Comparison of ENCODE assay signal across 29 cellular contexts in genomic region chr2:12331698-12332097, GRCh38.
"Had no signal": no experiment of that assay in that cellular context is flagged by ENCODE, and none has a peak within 500 bp of the region (broad histone marks: within the 10 kb centered on the region; RNA-seq: fewer than 3 reads in every experiment).

No MANE protein-coding gene starts in this region.

- H3K9me3 ChIP-seq: neutrophil, ovary, psoas muscle, right lobe of liver, sigmoid colon, stomach, thoracic aorta, thyroid gland, tibial nerve, upper lobe of left lung, vagina had no signal

- H3K9ac ChIP-seq: parathyroid adenoma had no signal

- H3K27ac ChIP-seq: neutrophil, ovary, parathyroid adenoma, psoas muscle, right lobe of liver, sigmoid colon, stomach, thoracic aorta, thyroid gland, tibial nerve, upper lobe of left lung, vagina had no signal

- H3K36me3 Mint-ChIP-seq: stimulated activated effector memory CD8-positive, alpha-beta T cell treated with anti-CD3 and anti-CD28 coated beads, Interleukin-12 subunit alpha, Interleukin-12 subunit beta, amount 100 ng/mL, for 72 hours; stimulated activated naive B cell treated with anti-CD40 and anti-IgM and Interleukin-4, amounts not matched to agents 10 μg/mL and 1 μg/mL and 100 μg/mL, for 72 hours had no signal

- H3K4me3 ChIP-seq: ovary, psoas muscle, right lobe of liver, sigmoid colon, stomach, thoracic aorta, thyroid gland, tibial nerve, upper lobe of left lung, vagina had no signal

- DNase-seq: nephron progenitor cell; nucleus accumbens; ovary; posterior cingulate gyrus; psoas muscle; right cardiac atrium; right lobe of liver; sigmoid colon; small intestine; stimulated activated CD4-positive, alpha-beta T cell treated with anti-CD3 and anti-CD28 coated beads, Interleukin-15, amount 100 ng/mL, for 24 hours; stimulated activated CD4-positive, alpha-beta T cell treated with anti-CD3 and anti-CD28 coated beads, Interleukin-2, amount 100 ng/mL, for 24 hours; stimulated activated CD4-positive, alpha-beta T cell treated with anti-CD3 and anti-CD28 coated beads, Interleukin-2, amount 100 ng/mL, for 48 hours; stimulated activated CD4-positive, alpha-beta T cell treated with anti-CD3 and anti-CD28 coated beads, Interleukin-4, amount 100 ng/mL, for 24 hours; stimulated activated naive B cell treated with anti-CD40 and anti-IgM and Interleukin-4, amounts not matched to agents 10 μg/mL and 1 μg/mL and 100 μg/mL, for 72 hours; stimulated activated naive CD4-positive, alpha-beta T cell treated with Interleukin-2 at 50 U/mL for 16 hours; stomach; thyroid gland; upper lobe of left lung had no signal

- H3K79me2 ChIP-seq: parathyroid adenoma had no signal

- H2AFZ ChIP-seq: parathyroid adenoma had no signal

- H3K27ac Mint-ChIP-seq: natural killer cell treated with Interleukin-12 subunit alpha and Interleukin-12 subunit beta and Interleukin-15 and Interleukin-18, amount 100 ng/mL, for 72 hours; nephron progenitor cell; progenitor cell of endocrine pancreas; stimulated activated effector memory CD8-positive, alpha-beta T cell treated with anti-CD3 and anti-CD28 coated beads, Interleukin-12 subunit alpha, Interleukin-12 subunit beta, amount 100 ng/mL, for 72 hours; stimulated activated naive B cell treated with anti-CD40 and anti-IgM and Interleukin-4, amounts not matched to agents 10 μg/mL and 1 μg/mL and 100 μg/mL, for 72 hours; stimulated activated naive CD8-positive, alpha-beta T cell treated with anti-CD3 and anti-CD28 coated beads, Interleukin-15, Interleukin-2, amounts not matched to agents 100 ng/mL and 50 ng/mL, for 24 hours had no signal

- H3K4me1 Mint-ChIP-seq: nephron progenitor cell; neural crest cell; stimulated activated effector memory CD8-positive, alpha-beta T cell treated with anti-CD3 and anti-CD28 coated beads, Interleukin-12 subunit alpha, Interleukin-12 subunit beta, amount 100 ng/mL, for 72 hours had no signal

- H3K4me1 ChIP-seq: parathyroid adenoma, psoas muscle, right lobe of liver, stomach, upper lobe of left lung, vagina had no signal

- ATAC-seq: natural killer cell treated with Interleukin-12 subunit alpha and Interleukin-12 subunit beta and Interleukin-15 and Interleukin-18, amount 100 ng/mL, for 72 hours; psoas muscle; right cardiac atrium; right lobe of liver; stimulated activated effector memory CD8-positive, alpha-beta T cell treated with anti-CD3 and anti-CD28 coated beads, Interleukin-12 subunit alpha, Interleukin-12 subunit beta, amount 100 ng/mL, for 72 hours; stimulated activated naive B cell treated with anti-CD40 and anti-IgM and Interleukin-4, amounts not matched to agents 10 μg/mL and 1 μg/mL and 100 μg/mL, for 72 hours had no signal

- H3K27me3 ChIP-seq: neutrophil, ovary, right lobe of liver, sigmoid colon, stomach, thyroid gland, tibial nerve, upper lobe of left lung, vagina had no signal

- H3K36me3 ChIP-seq: neutrophil, ovary, right lobe of liver, sigmoid colon, stomach, thoracic aorta, thyroid gland, tibial nerve, upper lobe of left lung, vagina had no signal

- H3K9me3 Mint-ChIP-seq: stimulated activated effector memory CD8-positive, alpha-beta T cell treated with anti-CD3 and anti-CD28 coated beads, Interleukin-12 subunit alpha, Interleukin-12 subunit beta, amount 100 ng/mL, for 72 hours; stimulated activated naive CD8-positive, alpha-beta T cell treated with anti-CD3 and anti-CD28 coated beads, Interleukin-15, Interleukin-2, amounts not matched to agents 100 ng/mL and 50 ng/mL, for 24 hours had no signal

- H3K4me3 Mint-ChIP-seq: natural killer cell treated with Interleukin-12 subunit alpha and Interleukin-12 subunit beta and Interleukin-15 and Interleukin-18, amount 100 ng/mL, for 72 hours; nephron progenitor cell; neural crest cell; stimulated activated effector memory CD8-positive, alpha-beta T cell treated with anti-CD3 and anti-CD28 coated beads, Interleukin-12 subunit alpha, Interleukin-12 subunit beta, amount 100 ng/mL, for 72 hours; stimulated activated naive B cell treated with anti-CD40 and anti-IgM and Interleukin-4, amounts not matched to agents 10 μg/mL and 1 μg/mL and 100 μg/mL, for 72 hours; stimulated activated naive CD8-positive, alpha-beta T cell treated with anti-CD3 and anti-CD28 coated beads, Interleukin-15, Interleukin-2, amounts not matched to agents 100 ng/mL and 50 ng/mL, for 24 hours had no signal

- FAIRE-seq: small intestine, urothelium cell line had no signal
